1 cellular context compared by ENCODE assay signal in the genomic region with DNA sequence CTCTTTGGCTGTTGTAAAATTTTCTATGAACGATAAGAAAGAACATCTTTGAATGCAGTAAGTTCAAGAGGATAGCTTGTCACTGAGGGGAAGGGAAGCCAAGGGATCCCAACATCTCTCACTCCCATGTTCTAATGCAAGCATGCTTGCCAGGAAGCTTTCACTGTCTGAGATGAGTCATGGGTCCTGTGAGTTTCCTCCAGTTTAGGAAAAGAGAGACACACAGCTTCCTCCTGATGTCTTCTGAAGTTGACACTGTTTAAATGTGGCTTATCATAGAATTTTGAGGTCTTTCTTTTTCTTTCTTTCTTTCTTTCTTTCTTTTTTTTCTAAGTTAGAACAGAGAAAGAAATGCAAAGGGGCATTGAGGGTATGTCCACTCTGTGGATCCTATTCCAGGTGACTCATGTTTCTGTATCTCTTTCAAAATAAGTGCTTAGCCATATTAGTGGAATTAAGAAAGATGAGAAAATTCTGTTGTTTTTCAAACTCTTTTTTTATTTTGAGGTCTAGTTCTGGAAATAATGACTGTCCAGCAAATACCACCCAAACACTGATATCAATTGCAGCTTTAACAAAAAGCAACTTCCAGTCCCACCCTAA.
A peak's percentile ranks its signal among the peaks of the same experiment; 100 is the strongest.
TF ChIP-seq lines count a peak whose summit lies in the region.

No MANE protein-coding gene starts in this region.

TF ChIP-seq in endothelial cell of umbilical vein, 7 proteins besides CTCF, POLR2A, EP300 and RAD21 (continued from another document):
- TF ChIP-seq POLR2AphosphoS5 (IDR thresholded peaks at IDR 0.05; ENCODE audit: insufficient read depth, low read depth, low read length) = peak; percentile 37
- TF ChIP-seq, protein P1, sequence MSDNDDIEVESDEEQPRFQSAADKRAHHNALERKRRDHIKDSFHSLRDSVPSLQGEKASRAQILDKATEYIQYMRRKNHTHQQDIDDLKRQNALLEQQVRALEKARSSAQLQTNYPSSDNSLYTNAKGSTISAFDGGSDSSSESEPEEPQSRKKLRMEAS (IDR thresholded peaks at IDR 0.05; ENCODE audit: insufficient read depth, insufficient read length) = no peak
